13 cellular contexts compared by ENCODE assay signal in genomic region chr6:13447949-13448724, GRCh38. TPM values are rescaled to one million over a fixed set of nuclear protein-coding genes. Genes with fewer than 3 reads are reported as not detected.
DNase-seq lines count a peak whose midpoint lies in the region; ATAC-seq and TF ChIP-seq lines count a peak whose summit lies in the region.
"Had no signal": no experiment of that assay in that cellular context is flagged by ENCODE, and none has a peak within 500 bp of the region (broad histone marks: within the 10 kb centered on the region; RNA-seq: fewer than 3 reads in every experiment).

No MANE protein-coding gene starts in this region.

- DNase-seq in stimulated activated naive CD8-positive, alpha-beta T cell treated with anti-CD3 and anti-CD28 coated beads, Interleukin-15, amount 100 ng/mL, for 72 hours: no peak
- DNase-seq in stimulated activated naive CD8-positive, alpha-beta T cell treated with anti-CD3 and anti-CD28 coated beads, Interleukin-15, Interleukin-2, amounts not matched to agents 100 U/mL and 50 U/mL, for 24 hours: no peak
- no peak for DNase-seq in central memory CD8-positive, alpha-beta T cell (ENCODE audit: low spot score in 2 of 2)
- no peak for DNase-seq in lower lobe of right lung
- no peak for DNase-seq in caudate nucleus (lab: John Stamatoyannopoulos, UW)
- DNase-seq in stimulated activated CD4-positive, alpha-beta T cell treated with anti-CD3 and anti-CD28 coated beads, Interleukin-4, amount 100 ng/mL, for 1 hour: no peak
- DNase-seq in NCI-H1092 (lab: John Stamatoyannopoulos, UW): no peak
- DNase-seq in NCI-H1694 treated with DMSO at 0.1 percent for 48 hours (lab: John Stamatoyannopoulos, UW): no peak
- DNase-seq: activated naive CD4-positive, alpha-beta T cell treated with anti-CD3 and anti-CD28 coated beads for 36 hours; NCI-H1930 had no signal

- H3K27ac ChIP-seq in lower lobe of right lung (peak overlapping the region; percentile 67), caudate nucleus (ENCODE audit: low read depth, low read length) (no peak overlapping the region)
- H3K27ac ChIP-seq: epithelial cell of prostate had no signal

- ATAC-seq in stimulated activated naive CD8-positive, alpha-beta T cell treated with anti-CD3 and anti-CD28 coated beads, Interleukin-15, amount 100 ng/mL, for 72 hours: peak; percentile 35
- no peak for ATAC-seq in stimulated activated naive CD8-positive, alpha-beta T cell treated with anti-CD3 and anti-CD28 coated beads, Interleukin-15, Interleukin-2, amounts not matched to agents 100 U/mL and 50 U/mL, for 24 hours
- ATAC-seq in central memory CD8-positive, alpha-beta T cell (replicated peaks; ENCODE audit: extremely low read depth, poor library complexity, severe bottlenecking): no peak
- peak; percentile 79 to 81 for ATAC-seq in lower lobe of right lung
- ATAC-seq: HCT116, Panc1 had no signal

- intact Hi-C loops in lower lobe of right lung (cut with DNase I): no loop called here

- no peaks in the 10 kb centered on the region for H3K27me3 Mint-ChIP-seq in stimulated activated naive CD8-positive, alpha-beta T cell treated with anti-CD3 and anti-CD28 coated beads, Interleukin-15, amount 100 ng/mL, for 72 hours
- no peaks in the 10 kb centered on the region for H3K27me3 Mint-ChIP-seq in central memory CD8-positive, alpha-beta T cell

- no peaks in the 10 kb centered on the region for H3K9me3 Mint-ChIP-seq in stimulated activated naive CD8-positive, alpha-beta T cell treated with anti-CD3 and anti-CD28 coated beads, Interleukin-15, amount 100 ng/mL, for 72 hours
- no peaks in the 10 kb centered on the region for H3K9me3 Mint-ChIP-seq in central memory CD8-positive, alpha-beta T cell

- no peak overlapping the region for H3K4me3 Mint-ChIP-seq in stimulated activated naive CD8-positive, alpha-beta T cell treated with anti-CD3 and anti-CD28 coated beads, Interleukin-15, amount 100 ng/mL, for 72 hours
- no peak overlapping the region for H3K4me3 Mint-ChIP-seq in central memory CD8-positive, alpha-beta T cell
- H3K4me3 Mint-ChIP-seq: activated naive CD4-positive, alpha-beta T cell treated with anti-CD3 and anti-CD28 coated beads for 36 hours had no signal

- no peaks in the 10 kb centered on the region for H3K9me3 ChIP-seq in lower lobe of right lung

- no peaks in the 10 kb centered on the region for H3K36me3 Mint-ChIP-seq in central memory CD8-positive, alpha-beta T cell (ENCODE audit: insufficient read depth)

- H3K27me3 ChIP-seq in lower lobe of right lung (ENCODE audit: low read depth): no peaks in the 10 kb centered on the region

- peak overlapping the region in 1 of 2 donors; percentile 1 for H3K27ac Mint-ChIP-seq in stimulated activated naive CD8-positive, alpha-beta T cell treated with anti-CD3 and anti-CD28 coated beads, Interleukin-15, amount 100 ng/mL, for 72 hours
- H3K27ac Mint-ChIP-seq in central memory CD8-positive, alpha-beta T cell (ENCODE audit: low read depth): peak overlapping the region; percentile 20
- H3K27ac Mint-ChIP-seq: activated naive CD4-positive, alpha-beta T cell treated with anti-CD3 and anti-CD28 coated beads for 36 hours had no signal

- TF ChIP-seq CTCF in lower lobe of right lung (IDR thresholded peaks at IDR 0.05): no peak

- H3K4me1 Mint-ChIP-seq in stimulated activated naive CD8-positive, alpha-beta T cell treated with anti-CD3 and anti-CD28 coated beads, Interleukin-15, amount 100 ng/mL, for 72 hours: peaks cover 34% of the 10 kb centered on the region
- peaks cover 29% of the 10 kb centered on the region for H3K4me1 Mint-ChIP-seq in central memory CD8-positive, alpha-beta T cell

- H3K36me3 ChIP-seq in lower lobe of right lung: no peaks in the 10 kb centered on the region

- peaks cover 61% of the 10 kb centered on the region for H3K4me1 ChIP-seq in lower lobe of right lung

- no peak overlapping the region for H3K4me3 ChIP-seq in lower lobe of right lung

RNA-seq across cellular contexts. Expression of gene GFOD1, which starts 39.3 kb away (rescaled TPM):
- 20.2 TPM for total RNA-seq in lower lobe of right lung

Comparison
In these comparisons a context has a peak if more than half of its experiments do, and no peak if none do; other contexts are left out.
1. ATAC-seq: peak in stimulated activated naive CD8-positive, alpha-beta T cell treated with anti-CD3 and anti-CD28 coated beads, Interleukin-15, amount 100 ng/mL, for 72 hours (single experiment) and lower lobe of right lung (2 of 2); none in stimulated activated naive CD8-positive, alpha-beta T cell treated with anti-CD3 and anti-CD28 coated beads, Interleukin-15, Interleukin-2, amounts not matched to agents 100 U/mL and 50 U/mL, for 24 hours (single experiment) and central memory CD8-positive, alpha-beta T cell (single experiment).